Comparison of ENCODE assay signal across 14 cellular contexts in the genomic region with DNA sequence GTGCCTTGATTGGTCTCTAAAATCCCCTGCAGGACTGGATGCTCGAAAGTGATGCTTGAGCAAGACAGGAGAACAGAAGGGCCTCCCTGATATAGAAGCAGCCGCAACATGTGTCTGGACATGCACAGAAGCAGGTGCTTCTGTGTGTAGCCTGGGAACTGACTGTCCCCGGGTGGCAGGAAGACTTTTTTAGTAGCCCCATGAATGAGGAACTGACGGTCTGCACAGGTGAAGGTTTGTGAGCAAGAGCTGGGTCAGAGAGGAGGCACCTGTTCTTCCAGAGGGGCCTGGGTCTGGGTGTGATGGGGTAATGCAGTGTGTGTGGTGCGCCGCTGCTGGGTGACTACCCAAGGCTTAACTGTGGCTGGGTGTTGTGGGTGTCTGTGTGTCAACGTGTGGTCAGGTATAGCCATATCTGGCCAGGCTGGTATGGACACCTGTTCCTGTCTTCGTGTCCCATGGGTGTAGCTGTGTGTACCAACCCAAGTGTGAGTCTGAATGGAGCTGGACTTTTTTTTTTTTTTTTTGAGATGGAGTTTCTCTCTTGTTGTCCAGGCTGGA. TPM values are rescaled to one million over a fixed set of nuclear protein-coding genes. Genes with fewer than 3 reads are reported as not detected.
A peak's percentile ranks its signal among the peaks of the same experiment; 100 is the strongest.
DNase-seq lines count a peak whose midpoint lies in the region; ATAC-seq and TF ChIP-seq lines count a peak whose summit lies in the region.
"Had no signal": no experiment of that assay in that cellular context is flagged by ENCODE, and none has a peak within 500 bp of the region (broad histone marks: within the 10 kb centered on the region; RNA-seq: fewer than 3 reads in every experiment).

No MANE protein-coding gene starts in this region.

- H3K27me3 ChIP-seq in esophagus muscularis mucosa (no peaks in the 10 kb centered on the region), foreskin keratinocyte (peaks cover 4% of the 10 kb centered on the region)
- H3K27me3 ChIP-seq: SJSA1 had no signal

- H3K4me3 ChIP-seq in esophagus muscularis mucosa = no peak overlapping the region
- H3K4me3 ChIP-seq: SJSA1 had no signal

- POLR2A ChIA-PET in HEK293T (lab: Yijun Ruan, JAX) = no interaction called here

- H3K4me3 Mint-ChIP-seq in type B pancreatic cell = peak overlapping the region; percentile 57
- H3K4me3 Mint-ChIP-seq: CD14-positive monocyte had no signal

- no peak for TF ChIP-seq EP300 in esophagus muscularis mucosa (IDR thresholded peaks at IDR 0.05)

- H3K4me1 Mint-ChIP-seq in type B pancreatic cell (ENCODE audit: unreplicated experiment) = peaks cover 22% of the 10 kb centered on the region

- ATAC-seq in HG02885 (IDR thresholded peaks at IDR 0.05; ENCODE audit: poor library complexity, unreplicated experiment) = peak; percentile 29
- ATAC-seq in foreskin keratinocyte = no peak

- intact Hi-C loops in esophagus muscularis mucosa (cut with DNase I) = no loop called here

- H3K4me1 ChIP-seq in esophagus muscularis mucosa = peaks cover 10 to 26% (median 20%) of the 10 kb centered on the region in 4 donors
- peaks cover 4% of the 10 kb centered on the region for H3K4me1 ChIP-seq in foreskin keratinocyte
- H3K4me1 ChIP-seq: Caco-2 had no signal

- no peaks in the 10 kb centered on the region for H3K27me3 Mint-ChIP-seq in type B pancreatic cell

- no peaks in the 10 kb centered on the region for H3K36me3 ChIP-seq in esophagus muscularis mucosa
- H3K36me3 ChIP-seq: SJSA1 had no signal

- peak overlapping the region; percentile 86 for H3K27ac Mint-ChIP-seq in type B pancreatic cell

- no peak overlapping the region for H3K27ac ChIP-seq in esophagus muscularis mucosa (replicated peaks in 1 of 4)
- H3K27ac ChIP-seq in foreskin keratinocyte = no peak overlapping the region
- H3K27ac ChIP-seq: SJSA1 had no signal

- no peaks in the 10 kb centered on the region for H3K9me3 Mint-ChIP-seq in type B pancreatic cell

- DNase-seq in NCI-H2171 treated with DMSO at 0.1 percent for 48 hours (lab: John Stamatoyannopoulos, UW) (peak; percentile 66), NCI-H2171 (lab: John Stamatoyannopoulos, UW) (no peak), esophagus muscularis mucosa (ENCODE audit: extremely low spot score) (peak; percentile 60), type B pancreatic cell (ENCODE audit: extremely low spot score, unreplicated experiment) (no peak), NCI-H526 treated with DMSO at 0.1 percent for 48 hours (lab: John Stamatoyannopoulos, UW) (no peak), foreskin keratinocyte (no peak), HEK293T (ENCODE audit: extremely low spot score) (no peak)
- DNase-seq: DMS79, IMR-90, NCI-H1417 treated with DMSO at 0.1 percent for 48 hours had no signal

- TF ChIP-seq CTCF in esophagus muscularis mucosa (IDR thresholded peaks at IDR 0.05) (no peak), type B pancreatic cell (conservative IDR thresholded peaks at IDR 0.05) (no peak), foreskin keratinocyte (conservative IDR thresholded peaks at IDR 0.05) (no peak)

- CTCF ChIA-PET in HEK293T (lab: Yijun Ruan, JAX) = interaction anchor here (0.6 to 2.3 kb wide), 15 partner anchors 7 to 138 kb away, joined by 3 to 10 read pairs (median 4); no protein-coding TSS in a partner anchor

- H3K9me3 ChIP-seq in esophagus muscularis mucosa = no peaks in the 10 kb centered on the region
- H3K9me3 ChIP-seq: Caco-2, SJSA1 had no signal

- no peak for TF ChIP-seq POLR2A in esophagus muscularis mucosa (IDR thresholded peaks at IDR 0.05; ENCODE audit: low read depth)

- H3K36me3 Mint-ChIP-seq in type B pancreatic cell = no peaks in the 10 kb centered on the region
- H3K36me3 Mint-ChIP-seq: CD14-positive monocyte had no signal

- WGBS in esophagus muscularis mucosa = 87% methylated on average over 7 of the region's 8 CpGs

TF ChIP-seq in HEK293T, 16 proteins besides CTCF, POLR2A, EP300 and RAD21:
- TF ChIP-seq SUZ12 (IDR thresholded peaks at IDR 0.05) = no peak
- no peak for TF ChIP-seq ARNT (IDR thresholded peaks at IDR 0.05)
- no peak for TF ChIP-seq FOXK2 (IDR thresholded peaks at IDR 0.05)
- TF ChIP-seq L3MBTL2 (conservative IDR thresholded peaks at IDR 0.05) = no peak
- TF ChIP-seq ZNF384 (IDR thresholded peaks at IDR 0.05) = no peak
- TF ChIP-seq SP1 (IDR thresholded peaks at IDR 0.05) = no peak
- no peak for TF ChIP-seq BHLHE40 (IDR thresholded peaks at IDR 0.05; ENCODE audit: borderline replicate concordance)
- no peak for TF ChIP-seq FOXA1 (IDR thresholded peaks at IDR 0.05)

RNA-seq across cellular contexts. Expression of a gene that starts 39.1 kb away (rescaled TPM):
- total RNA-seq in esophagus muscularis mucosa (1 to 10 TPM in 1 of 4 donors, under 1 TPM in 3; 0.33 to 1.3 (median 0.53) TPM), type B pancreatic cell (ENCODE audit: low replicate concordance) (9.9 and 21.1 TPM in 2 replicates), foreskin keratinocyte (0.07 TPM in 1 of 2 replicates, not detected in the other)
- 0.04 and 0.11 TPM in 2 replicates for polyA plus RNA-seq in foreskin keratinocyte
- total RNA-seq: IMR-90 had no signal
- polyA plus RNA-seq: CD14-positive monocyte, IMR-90 had no signal

Comparison
In these comparisons a context has a peak if more than half of its experiments do, and no peak if none do; other contexts are left out.
1. DNase-seq: peak in NCI-H2171 treated with DMSO at 0.1 percent for 48 hours (single experiment) and esophagus muscularis mucosa (single experiment); none in NCI-H2171 (single experiment), type B pancreatic cell (single experiment), NCI-H526 treated with DMSO at 0.1 percent for 48 hours (single experiment), foreskin keratinocyte (0 of 2) and HEK293T (single experiment).